In the genomic region with DNA sequence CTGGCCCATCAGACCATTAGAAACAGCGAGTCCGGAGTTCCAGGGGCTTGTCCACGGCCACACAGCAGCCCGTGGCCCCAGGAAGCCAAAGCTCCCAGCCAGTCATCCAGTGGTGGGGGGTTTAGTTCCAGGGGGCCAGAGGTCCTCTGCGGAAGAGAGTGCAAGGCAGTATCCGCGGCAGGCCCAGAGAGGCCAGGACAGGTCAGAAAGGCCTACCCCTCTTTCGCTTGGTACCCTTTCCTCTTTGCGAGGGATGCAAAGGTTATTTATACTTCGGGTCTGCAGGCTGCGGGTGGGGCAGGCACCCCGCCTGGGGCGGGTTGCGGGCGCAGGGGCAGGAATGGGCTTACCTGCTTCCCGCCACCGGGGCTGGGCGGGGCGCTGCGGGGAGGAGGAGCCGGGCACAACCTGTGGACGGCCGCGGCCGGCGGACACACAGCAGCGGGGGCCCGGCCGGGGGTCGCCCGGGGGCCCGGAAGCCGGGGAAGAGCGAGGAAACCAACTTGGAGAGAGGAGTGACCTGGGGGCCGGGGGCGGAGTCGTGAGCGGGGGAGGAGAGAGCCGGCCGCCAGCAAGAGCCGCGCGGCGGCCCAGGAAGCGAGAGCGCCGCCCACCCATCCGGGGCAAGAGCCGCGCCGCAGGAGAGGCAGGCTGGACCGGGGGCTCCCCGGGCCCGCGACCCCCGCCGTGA, we compare ENCODE assay signal across 8 cellular contexts. TPM values are rescaled to one million over a fixed set of nuclear protein-coding genes. Genes with fewer than 3 reads are reported as not detected.
DNase-seq lines count a peak whose midpoint lies in the region; ATAC-seq, FAIRE-seq and TF ChIP-seq lines count a peak whose summit lies in the region.

A gene with protein sequence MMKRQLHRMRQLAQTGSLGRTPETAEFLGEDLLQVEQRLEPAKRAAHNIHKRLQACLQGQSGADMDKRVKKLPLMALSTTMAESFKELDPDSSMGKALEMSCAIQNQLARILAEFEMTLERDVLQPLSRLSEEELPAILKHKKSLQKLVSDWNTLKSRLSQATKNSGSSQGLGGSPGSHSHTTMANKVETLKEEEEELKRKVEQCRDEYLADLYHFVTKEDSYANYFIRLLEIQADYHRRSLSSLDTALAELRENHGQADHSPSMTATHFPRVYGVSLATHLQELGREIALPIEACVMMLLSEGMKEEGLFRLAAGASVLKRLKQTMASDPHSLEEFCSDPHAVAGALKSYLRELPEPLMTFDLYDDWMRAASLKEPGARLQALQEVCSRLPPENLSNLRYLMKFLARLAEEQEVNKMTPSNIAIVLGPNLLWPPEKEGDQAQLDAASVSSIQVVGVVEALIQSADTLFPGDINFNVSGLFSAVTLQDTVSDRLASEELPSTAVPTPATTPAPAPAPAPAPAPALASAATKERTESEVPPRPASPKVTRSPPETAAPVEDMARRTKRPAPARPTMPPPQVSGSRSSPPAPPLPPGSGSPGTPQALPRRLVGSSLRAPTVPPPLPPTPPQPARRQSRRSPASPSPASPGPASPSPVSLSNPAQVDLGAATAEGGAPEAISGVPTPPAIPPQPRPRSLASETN (plus strand): TSS at position 600 of the 691 bp plus-strand sequence. CDS start 119 bp downstream, outside the sequence.

- H3F3A ChIP-seq in GM23248 (ENCODE audit: insufficient read depth), result peaks cover 6% of the 10 kb centered on the region; the same call in 1 of the 2 replicates

- peak; percentile 47 to 63 (median 58) for ATAC-seq in T-cell (replicated peaks in 1 of 4)
- peak; percentile 54 for ATAC-seq in body of pancreas

- H3K36me3 ChIP-seq in GM23248 (ENCODE audit: low read depth) (no peaks in the 10 kb centered on the region), body of pancreas (replicated peaks in 1 of 2; ENCODE audit: insufficient read depth in 1 of 2, low read depth in 2 of 2) (no peaks in the 10 kb centered on the region), keratinocyte (ENCODE audit: control insufficient read depth in 2 of 2, extremely low read depth in 1 of 2, insufficient read depth in 2 of 2, low read length in 2 of 2) (peaks cover 19 to 27% of the 10 kb centered on the region in 2 experiments)

- H3K9me3 ChIP-seq in GM23248 (ENCODE audit: low read depth) (no peaks in the 10 kb centered on the region), body of pancreas (no peaks in the 10 kb centered on the region), keratinocyte (ENCODE audit: control insufficient read depth, low read depth, low read length) (no peaks in the 10 kb centered on the region)

- H3K27ac Mint-ChIP-seq in T-cell, result peak within 1 kb of the TSS; percentile 95 to 96

- peak; percentile 15 for DNase-seq in AG10803 (ENCODE audit: low read depth)
- peak; percentile 70 for DNase-seq in GM23248
- peak in 13 of 34 experiments; percentile 27 to 64 (median 39) for DNase-seq in T-cell
- peak; percentile 37 to 64 (median 57) for DNase-seq in body of pancreas
- no peak for DNase-seq in keratinocyte (ENCODE audit: low read depth, low spot score)
- peak; percentile 41 to 64 for DNase-seq in stimulated activated CD4-positive, alpha-beta T cell treated with anti-CD3 and anti-CD28 coated beads, Interleukin-4, amount 100 ng/mL, for 4 hours
- DNase-seq in middle frontal gyrus (ENCODE audit: extremely low spot score, low spot score), result no peak
- DNase-seq in amniotic stem cell (lab: John Stamatoyannopoulos, UW), result no peak

- TF ChIP-seq CTCF in AG10803 (conservative IDR thresholded peaks at IDR 0.05; ENCODE audit: low read length), result no peak
- TF ChIP-seq CTCF in body of pancreas (IDR thresholded peaks at IDR 0.05), result peak in 1 of 7 experiments; percentile 17
- no peak for TF ChIP-seq CTCF in keratinocyte (optimal IDR thresholded peaks at IDR 0.05 in 1 of 3, IDR thresholded peaks at IDR 0.05 in 1 of 3, conservative IDR thresholded peaks at IDR 0.05 in 1 of 3; ENCODE audit: extremely low read depth in 1 of 3, insufficient read depth in 2 of 3, low read length in 3 of 3)

- peaks cover 64 to 83% (median 74%) of the 10 kb centered on the region in 3 donors for H3K4me1 Mint-ChIP-seq in T-cell

- no peak for FAIRE-seq in keratinocyte (lab: Jason Lieb, UNC)

- CTCF ChIA-PET in T-cell (lab: Charles Lee), result interaction anchor here in 1 of 2 donors (0.7 to 1.2 kb wide), 2 partner anchors 12 to 47 kb away, joined by 3 read pairs; partner anchors contain the start of gene NOL12

- intact Hi-C loops in body of pancreas (cut with DNase I), result no loop called here

- no peak within 1 kb of the TSS for H3K27ac ChIP-seq in GM23248
- peak within 1 kb of the TSS in 2 of 4 donors; percentile 18 to 49 for H3K27ac ChIP-seq in body of pancreas
- H3K27ac ChIP-seq in keratinocyte (ENCODE audit: control insufficient read depth, insufficient read depth, low read length), result peak within 1 kb of the TSS; percentile 67

- dilution Hi-C loops in keratinocyte (cut with MboI; ENCODE audit: extremely low pct_ligation_motif_present, low sequenced_read_pairs), result no loop called here

- TF ChIP-seq POLR2A in body of pancreas (IDR thresholded peaks at IDR 0.05), result peak in 1 of 3 donors; percentile 11

- H3K27me3 Mint-ChIP-seq in T-cell, result no peaks in the 10 kb centered on the region

- H3K4me3 Mint-ChIP-seq in T-cell, result peak within 1 kb of the TSS; percentile 94

- H2AFZ ChIP-seq in GM23248 (peak within 1 kb of the TSS; percentile 83), keratinocyte (ENCODE audit: control insufficient read depth, low read length) (no peak within 1 kb of the TSS)

- POLR2A ChIA-PET in T-cell (lab: Charles Lee), result no interaction called here

- H3K36me3 Mint-ChIP-seq in T-cell, result peaks cover 8% of the 10 kb centered on the region

- H3K9me1 ChIP-seq in keratinocyte (ENCODE audit: control insufficient read depth, extremely low read depth, insufficient read depth, low read length), result no peaks in the 10 kb centered on the region

- peaks cover 5% of the 10 kb centered on the region; the same call in 1 of the 2 replicates for H3K79me2 ChIP-seq in GM23248 (ENCODE audit: insufficient read depth)
- peaks cover 20% of the 10 kb centered on the region for H3K79me2 ChIP-seq in keratinocyte (ENCODE audit: control insufficient read depth, insufficient read depth, low read length)

- H3K9me3 Mint-ChIP-seq in T-cell, result no peaks in the 10 kb centered on the region

- no peaks in the 10 kb centered on the region for H3K9me2 ChIP-seq in GM23248 (ENCODE audit: insufficient read depth)

- no peaks in the 10 kb centered on the region for H3K27me3 ChIP-seq in GM23248 (replicated peaks; ENCODE audit: insufficient read depth)
- no peaks in the 10 kb centered on the region for H3K27me3 ChIP-seq in body of pancreas
- H3K27me3 ChIP-seq in keratinocyte (ENCODE audit: control insufficient read depth, extremely low read depth, insufficient read depth, low read length), result no peaks in the 10 kb centered on the region

- H3K4me1 ChIP-seq in GM23248 (ENCODE audit: insufficient read depth), result peaks cover 8% of the 10 kb centered on the region
- peaks cover 35% of the 10 kb centered on the region for H3K4me1 ChIP-seq in body of pancreas
- peaks cover 34% of the 10 kb centered on the region for H3K4me1 ChIP-seq in keratinocyte (ENCODE audit: control insufficient read depth, extremely low read depth, insufficient read depth, low read length)

- H3K9ac ChIP-seq in GM23248, result peak within 1 kb of the TSS; percentile 74
- H3K9ac ChIP-seq in keratinocyte (ENCODE audit: control insufficient read depth, extremely low read depth, insufficient read depth, low read length), result peak within 1 kb of the TSS; percentile 63

- in situ Hi-C loops in GM23248 (cut with MboI), result no loop called here

- H4K20me1 ChIP-seq in GM23248 (ENCODE audit: insufficient read depth), result no peaks in the 10 kb centered on the region
- H4K20me1 ChIP-seq in keratinocyte (ENCODE audit: control insufficient read depth, extremely low read depth, insufficient read depth, low read length), result peaks cover 4% of the 10 kb centered on the region

- 12 to 27% methylated on average over 20 to 57 of the region's 57 CpGs for WGBS in GM23248 (ENCODE audit: low coverage in 1 of 2, low lambda C conversion rate in 2 of 2, missing lambda C conversion rate in 2 of 2), 2 experiments
- WGBS in body of pancreas, 2 donors, result 4 to 31% methylated on average over 13 to 55 of the region's 57 CpGs

- H3K4me3 ChIP-seq in AG10803 (ENCODE audit: low read length) (peak within 1 kb of the TSS; percentile 63), GM23248 (peak within 1 kb of the TSS; percentile 73), body of pancreas (peak within 1 kb of the TSS; percentile 20 to 49), keratinocyte (ENCODE audit: control insufficient read depth in 2 of 3, extremely low read depth in 1 of 3, insufficient read depth in 2 of 3, low read depth in 1 of 3, low read length in 3 of 3) (peak within 1 kb of the TSS; percentile 82 to 87 (median 84))

- H3K4me2 ChIP-seq in GM23248 (ENCODE audit: unreplicated experiment) (peak within 1 kb of the TSS; percentile 85), keratinocyte (ENCODE audit: control insufficient read depth, extremely low read depth, insufficient read depth, low read depth, low read length) (peak within 1 kb of the TSS; percentile 90)

RNA-seq across cellular contexts. Expression of the gene that starts here (rescaled TPM):
- total RNA-seq in GM23248 (2014; rRNA removed; shearing (Covaris generic)), result 2.4 and 9.9 TPM in 2 replicates
- polyA plus RNA-seq in GM23248 (2016; fragmentation: Nextera tagmentation; extraction: Ambion mirVana), result 0.81 and 0.89 TPM in 2 replicates
- 100 to 1,000 TPM in 1 of 5 donors, 10 to 100 TPM in 4; 91.3 to 111 (median 93.6) TPM for total RNA-seq in T-cell
- 10 to 100 TPM in 1 of 2 donors, 1 to 10 TPM in 1; 2.0 to 40.0 TPM for total RNA-seq in body of pancreas
- polyA plus RNA-seq in keratinocyte, result 27.2 to 49.8 TPM (median 32.6 TPM) in 3 replicates
- polyA plus RNA-seq in keratinocyte (2011; ENCODE audit: low read depth), result 39.1 TPM
- 40.0 and 72.9 TPM in 2 replicates for polyA plus RNA-seq in keratinocyte (2011; cell fraction: cytosol; rRNA removed)
- polyA plus RNA-seq in keratinocyte (2011; cell fraction: nucleus; rRNA removed), result 68.3 and 76.6 TPM in 2 replicates
- 62.7 and 79.7 TPM in 2 replicates for polyA plus RNA-seq in keratinocyte (2012; ENCODE audit: low replicate concordance)
- 32.3 to 136 TPM (median 54.1 TPM) in 3 replicates for polyA minus RNA-seq in keratinocyte
- polyA minus RNA-seq in keratinocyte (2011; cell fraction: cytosol; rRNA and poly(A)+ RNA removed), result 59.5 TPM
- polyA minus RNA-seq in keratinocyte (2011; cell fraction: nucleus; rRNA and poly(A)+ RNA removed), result 27.0 and 32.3 TPM in 2 replicates

Comparison
In these comparisons a context has a peak if more than half of its experiments do, and no peak if none do; other contexts are left out.
1. RNA of the gene that starts here (polyA plus RNA-seq): 27.2 to 79.7 TPM in keratinocyte; 0.81 to 0.89 TPM in GM23248; every median in the first group is over 10 times any median in the second.
2. DNase-seq: peak in AG10803 (single experiment), GM23248 (single experiment), body of pancreas (4 of 4) and stimulated activated CD4-positive, alpha-beta T cell treated with anti-CD3 and anti-CD28 coated beads, Interleukin-4, amount 100 ng/mL, for 4 hours (2 of 2); none in keratinocyte (single experiment), middle frontal gyrus (single experiment) and amniotic stem cell (single experiment).
3. Peak in every context shown above with its lines, with median percentiles within 50 percentile points of each other: H3K4me3 ChIP-seq.